8 cellular contexts compared by ENCODE assay signal in genomic region chr10:95741807-95742528, GRCh38. TPM values are rescaled to one million over a fixed set of nuclear protein-coding genes. Genes with fewer than 3 reads are reported as not detected.
DNase-seq lines count a peak whose midpoint lies in the region; ATAC-seq and TF ChIP-seq lines count a peak whose summit lies in the region.

No MANE protein-coding gene starts in this region.

- TF ChIP-seq CTCF in fibroblast of villous mesenchyme (IDR thresholded peaks at IDR 0.05; ENCODE audit: insufficient read depth, low read depth, low read length): no peak

- ATAC-seq in GM21381 (IDR thresholded peaks at IDR 0.05; ENCODE audit: unreplicated experiment) (peak; percentile 57), HG02588 (IDR thresholded peaks at IDR 0.05; ENCODE audit: unreplicated experiment) (no peak)

- DNase-seq in GF-D8 (lab: John Stamatoyannopoulos, UW): peak; percentile 84
- peak; percentile 2 for DNase-seq in NCI-H446 treated with DMSO at 0.1 percent for 48 hours (lab: John Stamatoyannopoulos, UW)
- DNase-seq in fibroblast of villous mesenchyme (ENCODE audit: low read depth): peak; percentile 28
- peak; percentile 10 for DNase-seq in renal cortical epithelial cell (ENCODE audit: low read depth)
- DNase-seq in epidermal melanocyte (ENCODE audit: insufficient read length, low spot score): no peak
- DNase-seq in T-helper 9 cell: no peak

- no peak overlapping the region for H3K4me3 ChIP-seq in fibroblast of villous mesenchyme (ENCODE audit: low read depth, low read length)

RNA-seq across cellular contexts. Expression of gene ENTPD1, which starts 14.0 kb away (rescaled TPM):
- total RNA-seq in fibroblast of villous mesenchyme (0.86 and 1.3 TPM in 2 replicates), renal cortical epithelial cell (0.20 and 0.52 TPM in 2 replicates)

RNA-seq across cellular contexts. Expression of gene TCTN3, which starts 48.2 kb away (rescaled TPM):
- total RNA-seq in fibroblast of villous mesenchyme (27.4 and 39.7 TPM in 2 replicates), renal cortical epithelial cell (17.7 and 48.1 TPM in 2 replicates)

Comparison
In these comparisons a context has a peak if more than half of its experiments do, and no peak if none do; other contexts are left out.
1. DNase-seq: peak in GF-D8 (single experiment), NCI-H446 treated with DMSO at 0.1 percent for 48 hours (single experiment), fibroblast of villous mesenchyme (single experiment) and renal cortical epithelial cell (single experiment); none in epidermal melanocyte (single experiment) and T-helper 9 cell (single experiment).